ENCODE assay signal across 14 cellular contexts in the genomic region with DNA sequence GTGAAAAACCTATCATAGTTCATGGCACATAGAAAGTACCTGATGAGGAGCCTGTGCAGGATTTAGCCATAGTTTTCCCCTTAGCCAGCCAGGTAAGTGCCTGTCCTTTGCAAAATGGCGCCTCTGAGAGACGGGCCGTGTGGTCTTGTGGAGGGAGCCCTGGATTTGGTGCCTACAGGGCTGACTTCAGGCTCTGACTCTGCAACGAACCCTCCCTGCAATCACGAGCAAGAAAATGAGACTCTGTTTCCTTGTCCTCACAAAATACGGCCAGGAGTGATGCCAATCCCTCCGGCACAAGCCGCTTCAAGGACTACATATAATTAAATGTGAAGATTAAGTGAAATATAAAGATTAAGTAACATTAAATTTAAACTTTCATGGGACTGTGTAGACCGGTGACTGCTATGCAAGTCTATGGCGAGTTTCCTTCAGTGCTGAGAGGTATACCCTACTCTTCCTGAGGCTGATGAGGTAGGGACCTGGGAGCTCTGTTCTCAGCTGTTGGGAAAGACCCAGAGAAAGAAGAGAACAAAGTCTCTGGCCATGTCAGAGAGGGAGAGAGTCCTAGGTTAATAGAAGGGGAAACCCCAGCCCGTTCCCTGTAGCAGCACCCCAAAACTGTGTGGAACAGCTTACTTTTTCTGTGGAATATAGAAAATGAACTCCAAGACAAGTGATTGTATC. TPM values are rescaled to one million over a fixed set of nuclear protein-coding genes. Genes with fewer than 3 reads are reported as not detected.
DNase-seq lines count a peak whose midpoint lies in the region; ATAC-seq and TF ChIP-seq lines count a peak whose summit lies in the region.
"Had no signal": no experiment of that assay in that cellular context is flagged by ENCODE, and none has a peak within 500 bp of the region (broad histone marks: within the 10 kb centered on the region; RNA-seq: fewer than 3 reads in every experiment).

No MANE protein-coding gene starts in this region.

- no peak for TF ChIP-seq EP300 in tibial nerve (IDR thresholded peaks at IDR 0.05)

- H3K36me3 ChIP-seq in SU-DHL-6 (ENCODE audit: low read length), result no peaks in the 10 kb centered on the region
- H3K36me3 ChIP-seq in effector memory CD4-positive, alpha-beta T cell (ENCODE audit: control insufficient read depth, insufficient read depth, low read length), result no peaks in the 10 kb centered on the region
- no peaks in the 10 kb centered on the region for H3K36me3 ChIP-seq in tibial nerve
- H3K36me3 ChIP-seq: HAP-1 had no signal

- H3F3A ChIP-seq in SU-DHL-6 (ENCODE audit: insufficient read depth), result peaks cover 45% of the 10 kb centered on the region

- H3K27me3 ChIP-seq in SU-DHL-6 (ENCODE audit: low read length) (no peaks in the 10 kb centered on the region), tibial nerve (no peaks in the 10 kb centered on the region)
- no peaks in the 10 kb centered on the region for H3K27me3 ChIP-seq in effector memory CD4-positive, alpha-beta T cell (replicated peaks; ENCODE audit: control insufficient read depth, insufficient read depth, low read length, poor library complexity, severe bottlenecking)

- no peaks in the 10 kb centered on the region for H4K20me1 ChIP-seq in SU-DHL-6 (ENCODE audit: low read depth, low read length)

- no peaks in the 10 kb centered on the region for H3K36me3 Mint-ChIP-seq in activated naive CD4-positive, alpha-beta T cell treated with anti-CD3 and anti-CD28 coated beads, Interleukin-2, amount 50 U/mL, for 24 hours

- WGBS in tibial nerve, 2 donors, result 85% methylated on average over 11 of the region's 11 CpGs

- no peaks in the 10 kb centered on the region for H3K79me2 ChIP-seq in SU-DHL-6 (ENCODE audit: insufficient read depth, low read length)

- peaks cover 67% of the 10 kb centered on the region for H3K4me1 ChIP-seq in effector memory CD4-positive, alpha-beta T cell (ENCODE audit: control insufficient read depth, insufficient read depth, low read length, poor library complexity, severe bottlenecking)
- no peaks in the 10 kb centered on the region for H3K4me1 ChIP-seq in tibial nerve
- H3K4me1 ChIP-seq: HAP-1 had no signal

- H3K9me3 Mint-ChIP-seq in activated naive CD4-positive, alpha-beta T cell treated with anti-CD3 and anti-CD28 coated beads, Interleukin-2, amount 50 U/mL, for 24 hours, result no peaks in the 10 kb centered on the region
- no peaks in the 10 kb centered on the region for H3K9me3 Mint-ChIP-seq in stimulated activated naive CD8-positive, alpha-beta T cell treated with anti-CD3 and anti-CD28 coated beads, Interleukin-15, amount 100 ng/mL, for 72 hours

- no peak for TF ChIP-seq POLR2A in tibial nerve (IDR thresholded peaks at IDR 0.05)

- no peak for DNase-seq in activated naive CD4-positive, alpha-beta T cell (lab: John Stamatoyannopoulos, UW)
- no peak for DNase-seq in effector memory CD4-positive, alpha-beta T cell
- DNase-seq in stimulated activated naive CD8-positive, alpha-beta T cell treated with anti-CD3 and anti-CD28 coated beads, Interleukin-15, amount 100 ng/mL, for 72 hours, result no peak
- DNase-seq in tibial nerve (ENCODE audit: low spot score in 2 of 2) (no peak), midbrain (lab: John Stamatoyannopoulos, UW) (no peak)
- DNase-seq: erythroblast, right cardiac atrium had no signal

- ATAC-seq in stimulated activated naive CD8-positive, alpha-beta T cell treated with anti-CD3 and anti-CD28 coated beads, Interleukin-15, amount 100 ng/mL, for 72 hours, result no peak
- no peak for ATAC-seq in GM18909 (IDR thresholded peaks at IDR 0.05; ENCODE audit: poor library complexity, unreplicated experiment)

- H3K27ac ChIP-seq in SU-DHL-6 (ENCODE audit: low read depth, low read length) (peak overlapping the region; percentile 85), tibial nerve (no peak overlapping the region)
- peak overlapping the region; percentile 80 for H3K27ac ChIP-seq in effector memory CD4-positive, alpha-beta T cell (ENCODE audit: insufficient read depth, low read length, poor library complexity, severe bottlenecking)

- no peaks in the 10 kb centered on the region for H3K9me3 ChIP-seq in SU-DHL-6 (ENCODE audit: insufficient read depth, low read length)
- H3K9me3 ChIP-seq in effector memory CD4-positive, alpha-beta T cell (ENCODE audit: control insufficient read depth, low read length), result no peaks in the 10 kb centered on the region
- H3K9me3 ChIP-seq in tibial nerve, result no peaks in the 10 kb centered on the region
- H3K9me3 ChIP-seq: HAP-1 had no signal

- H3K9ac ChIP-seq in SU-DHL-6 (ENCODE audit: low read length), result peak overlapping the region; percentile 36; the same call in 1 of the 2 replicates

- peaks cover 94% of the 10 kb centered on the region for H3K4me1 Mint-ChIP-seq in activated naive CD4-positive, alpha-beta T cell treated with anti-CD3 and anti-CD28 coated beads, Interleukin-2, amount 50 U/mL, for 24 hours
- H3K4me1 Mint-ChIP-seq in stimulated activated naive CD8-positive, alpha-beta T cell treated with anti-CD3 and anti-CD28 coated beads, Interleukin-15, amount 100 ng/mL, for 72 hours, result peaks cover 96% of the 10 kb centered on the region

- H3K9me2 ChIP-seq in SU-DHL-6 (replicated peaks; ENCODE audit: insufficient read depth, low read length), result no peaks in the 10 kb centered on the region

- H3K4me2 ChIP-seq in SU-DHL-6 (ENCODE audit: low read depth, low read length, poor library complexity, severe bottlenecking), result peak overlapping the region; percentile 46

- H3K4me3 ChIP-seq in SU-DHL-6 (ENCODE audit: insufficient read depth, low read length, poor library complexity, severe bottlenecking) (no peak overlapping the region), tibial nerve (no peak overlapping the region)
- no peak overlapping the region for H3K4me3 ChIP-seq in effector memory CD4-positive, alpha-beta T cell (ENCODE audit: insufficient read depth, low read depth, low read length, poor library complexity, severe bottlenecking)
- H3K4me3 ChIP-seq: HAP-1 had no signal

- no peaks in the 10 kb centered on the region for H3K27me3 Mint-ChIP-seq in activated naive CD4-positive, alpha-beta T cell treated with anti-CD3 and anti-CD28 coated beads, Interleukin-2, amount 50 U/mL, for 24 hours
- no peaks in the 10 kb centered on the region for H3K27me3 Mint-ChIP-seq in stimulated activated naive CD8-positive, alpha-beta T cell treated with anti-CD3 and anti-CD28 coated beads, Interleukin-15, amount 100 ng/mL, for 72 hours

- TF ChIP-seq CTCF in SU-DHL-6 (IDR thresholded peaks at IDR 0.05; ENCODE audit: insufficient read depth, low read length, poor library complexity, severe bottlenecking) (no peak), tibial nerve (IDR thresholded peaks at IDR 0.05) (no peak)

- peak overlapping the region; percentile 98 for H3K27ac Mint-ChIP-seq in activated naive CD4-positive, alpha-beta T cell treated with anti-CD3 and anti-CD28 coated beads, Interleukin-2, amount 50 U/mL, for 24 hours
- peak overlapping the region; percentile 90 to 96 for H3K27ac Mint-ChIP-seq in stimulated activated naive CD8-positive, alpha-beta T cell treated with anti-CD3 and anti-CD28 coated beads, Interleukin-15, amount 100 ng/mL, for 72 hours

- H3K4me3 Mint-ChIP-seq in activated naive CD4-positive, alpha-beta T cell treated with anti-CD3 and anti-CD28 coated beads, Interleukin-2, amount 50 U/mL, for 24 hours, result peak overlapping the region; percentile 34
- H3K4me3 Mint-ChIP-seq in stimulated activated naive CD8-positive, alpha-beta T cell treated with anti-CD3 and anti-CD28 coated beads, Interleukin-15, amount 100 ng/mL, for 72 hours, result peak overlapping the region; percentile 72 to 85

- peak overlapping the region; percentile 15 for H2AFZ ChIP-seq in SU-DHL-6 (ENCODE audit: low read depth, low read length, severe bottlenecking)

RNA-seq across cellular contexts. Expression of a gene that starts 6.1 kb away (rescaled TPM):
- not detected for total RNA-seq in tibial nerve
- total RNA-seq: glomerular endothelial cell, lung microvascular endothelial cell, right cardiac atrium, urinary bladder had no signal

RNA-seq across cellular contexts. Expression of a gene that starts 48.1 kb away (rescaled TPM):
- 10 to 100 TPM; 15.7 to 36.0 (median 28.5) TPM for total RNA-seq in tibial nerve

Comparison
In these comparisons a context has a peak if more than half of its experiments do, and no peak if none do; other contexts are left out.
1. H3K27ac ChIP-seq: peak in SU-DHL-6 (single experiment) and effector memory CD4-positive, alpha-beta T cell (single experiment); none in tibial nerve (0 of 4).